ENCODE assay signal across 13 cellular contexts in the genomic region with DNA sequence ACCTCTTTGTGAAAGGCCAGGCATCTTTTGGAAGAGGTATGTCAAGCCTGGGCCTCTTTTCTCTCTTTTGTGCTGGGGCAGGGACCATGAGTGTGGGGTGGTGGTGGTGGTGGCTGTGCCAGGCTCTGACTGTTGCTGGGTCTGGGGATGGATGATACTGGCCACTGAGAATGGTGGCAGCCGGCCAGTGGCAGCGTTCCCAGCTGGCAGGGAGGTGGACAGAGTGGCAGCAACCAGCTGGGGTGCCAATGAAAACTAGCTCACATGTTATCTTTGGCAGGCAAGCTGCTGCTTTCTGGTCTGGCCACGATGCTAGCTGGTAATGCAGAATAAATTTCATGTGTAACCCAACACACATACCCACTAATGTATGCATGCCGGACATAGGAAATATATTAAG.
DNase-seq lines count a peak whose midpoint lies in the region; ATAC-seq and TF ChIP-seq lines count a peak whose summit lies in the region.
"Had no signal": no experiment of that assay in that cellular context is flagged by ENCODE, and none has a peak within 500 bp of the region (broad histone marks: within the 10 kb centered on the region; RNA-seq: fewer than 3 reads in every experiment).

No MANE protein-coding gene starts in this region.

- TF ChIP-seq CTCF in fibroblast of the aortic adventitia (IDR thresholded peaks at IDR 0.05; ENCODE audit: insufficient read depth, low read length), result no peak

- no peak overlapping the region for H3K4me3 ChIP-seq in fibroblast of the aortic adventitia (ENCODE audit: low read depth, low read length)

- DNase-seq in COR-L47 (lab: John Stamatoyannopoulos, UW), result peak; percentile 18
- DNase-seq in RPMI7951 (ENCODE audit: low read depth), result peak; percentile 5
- DNase-seq in fibroblast of the aortic adventitia (ENCODE audit: low read depth), result peak; percentile 12
- DNase-seq in nucleus accumbens (lab: John Stamatoyannopoulos, UW), result peak; percentile 19 to 98 (median 92)
- DNase-seq in stimulated activated naive CD4-positive, alpha-beta T cell treated with Interleukin-2 at 50 U/mL for 16 hours (lab: John Stamatoyannopoulos, UW), result no peak
- DNase-seq: ACHN; islet precursor cell; NCI-H146; stimulated activated CD4-positive, alpha-beta T cell treated with anti-CD3 and anti-CD28 coated beads, Interleukin-1b, Interleukin-23, amount 100 ng/mL, for 48 hours; stimulated activated naive B cell treated with anti-CD40 and anti-IgM and Interleukin-4, amounts not matched to agents 10 μg/mL and 1 μg/mL and 100 μg/mL, for 72 hours had no signal

- no peak for ATAC-seq in HG03469 (IDR thresholded peaks at IDR 0.05; ENCODE audit: unreplicated experiment)
- ATAC-seq in HG03097 (IDR thresholded peaks at IDR 0.05; ENCODE audit: low FRiP score, unreplicated experiment), result no peak
- ATAC-seq in HG03378 (IDR thresholded peaks at IDR 0.05; ENCODE audit: unreplicated experiment), result no peak
- ATAC-seq: stimulated activated naive B cell treated with anti-CD40 and anti-IgM and Interleukin-4, amounts not matched to agents 10 μg/mL and 1 μg/mL and 100 μg/mL, for 72 hours had no signal
